Comparison of ENCODE assay signal across 13 cellular contexts in the genomic region with DNA sequence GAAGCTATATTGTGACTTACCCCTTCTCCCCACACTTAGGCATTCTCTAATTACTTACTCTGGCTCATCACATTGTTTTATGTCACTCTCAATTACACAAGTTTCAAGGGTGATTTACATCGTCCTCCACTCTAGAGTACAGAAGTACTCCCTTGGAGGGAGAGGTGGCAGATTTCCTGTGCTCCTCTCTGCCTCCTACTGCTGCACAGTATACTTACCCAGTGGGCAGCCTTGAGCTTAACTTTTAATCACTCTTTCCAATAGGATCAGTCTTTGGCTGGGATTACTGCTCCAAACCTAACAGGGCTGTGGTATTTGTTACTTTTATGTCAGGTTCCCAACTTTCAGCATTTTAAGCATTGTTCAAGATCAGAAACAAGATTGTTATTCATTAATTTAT.
"Had no signal": no experiment of that assay in that cellular context is flagged by ENCODE, and none has a peak within 500 bp of the region (broad histone marks: within the 10 kb centered on the region; RNA-seq: fewer than 3 reads in every experiment).

No MANE protein-coding gene starts in this region.

- DNase-seq: activated CD4-positive, alpha-beta memory T cell treated with anti-CD3 and anti-CD28 coated beads for 36 hours; activated CD4-positive, CD25-positive, alpha-beta regulatory T cell treated with anti-CD3 and anti-CD28 coated beads, Interleukin-2, amount 50 U/mL, for 72 hours; activated gamma-delta T cell treated with Interleukin-2 at 50 U/mL for 16 hours; activated naive CD8-positive, alpha-beta T cell treated with anti-CD3 and anti-CD28 coated beads for 36 hours; activated T-cell treated with anti-CD3 and anti-CD28 coated beads, Interleukin-2, amount 50 U/mL, for 48 hours; lower lobe of right lung; midbrain; retina; T-helper 2 cell had no signal

- H3K27me3 Mint-ChIP-seq: activated CD4-positive, alpha-beta memory T cell treated with anti-CD3 and anti-CD28 coated beads for 36 hours; activated naive CD8-positive, alpha-beta T cell treated with anti-CD3 and anti-CD28 coated beads for 36 hours; stimulated activated memory B cell treated with anti-CD40 and anti-IgM and Interleukin-4, amounts not matched to agents 10 μg/mL and 1 μg/mL and 100 μg/mL, for 72 hours had no signal

- H3K4me2 ChIP-seq: smooth muscle cell had no signal

- H3K9ac ChIP-seq: parathyroid adenoma had no signal

- H3K79me2 ChIP-seq: parathyroid adenoma had no signal

- H3K4me3 ChIP-seq: lower lobe of right lung, smooth muscle cell, tibial nerve had no signal

- H3K27ac ChIP-seq: lower lobe of right lung, parathyroid adenoma, tibial nerve had no signal

- H3K4me1 Mint-ChIP-seq: activated naive CD8-positive, alpha-beta T cell treated with anti-CD3 and anti-CD28 coated beads for 36 hours; stimulated activated memory B cell treated with anti-CD40 and anti-IgM and Interleukin-4, amounts not matched to agents 10 μg/mL and 1 μg/mL and 100 μg/mL, for 72 hours had no signal

- H3K27me3 ChIP-seq: tibial nerve had no signal

- H3K9me3 ChIP-seq: lower lobe of right lung, tibial nerve had no signal

- H3K4me3 Mint-ChIP-seq: activated CD4-positive, alpha-beta memory T cell treated with anti-CD3 and anti-CD28 coated beads for 36 hours; activated naive CD8-positive, alpha-beta T cell treated with anti-CD3 and anti-CD28 coated beads for 36 hours; stimulated activated memory B cell treated with anti-CD40 and anti-IgM and Interleukin-4, amounts not matched to agents 10 μg/mL and 1 μg/mL and 100 μg/mL, for 72 hours had no signal

- H2AFZ ChIP-seq: parathyroid adenoma had no signal

- H3K9me3 Mint-ChIP-seq: activated CD4-positive, alpha-beta memory T cell treated with anti-CD3 and anti-CD28 coated beads for 36 hours; activated naive CD8-positive, alpha-beta T cell treated with anti-CD3 and anti-CD28 coated beads for 36 hours; stimulated activated memory B cell treated with anti-CD40 and anti-IgM and Interleukin-4, amounts not matched to agents 10 μg/mL and 1 μg/mL and 100 μg/mL, for 72 hours had no signal

- H3K27ac Mint-ChIP-seq: activated CD4-positive, alpha-beta memory T cell treated with anti-CD3 and anti-CD28 coated beads for 36 hours; activated naive CD8-positive, alpha-beta T cell treated with anti-CD3 and anti-CD28 coated beads for 36 hours; stimulated activated memory B cell treated with anti-CD40 and anti-IgM and Interleukin-4, amounts not matched to agents 10 μg/mL and 1 μg/mL and 100 μg/mL, for 72 hours had no signal

- H3K36me3 ChIP-seq: lower lobe of right lung, tibial nerve had no signal

- H3K36me3 Mint-ChIP-seq: activated CD4-positive, alpha-beta memory T cell treated with anti-CD3 and anti-CD28 coated beads for 36 hours; activated naive CD8-positive, alpha-beta T cell treated with anti-CD3 and anti-CD28 coated beads for 36 hours; stimulated activated memory B cell treated with anti-CD40 and anti-IgM and Interleukin-4, amounts not matched to agents 10 μg/mL and 1 μg/mL and 100 μg/mL, for 72 hours had no signal

- H3K4me1 ChIP-seq: lower lobe of right lung, parathyroid adenoma, tibial nerve had no signal

- ATAC-seq: lower lobe of right lung; stimulated activated memory B cell treated with anti-CD40 and anti-IgM and Interleukin-4, amounts not matched to agents 10 μg/mL and 1 μg/mL and 100 μg/mL, for 72 hours had no signal
